Comparison of ENCODE assay signal across 1 cellular context in the genomic region with DNA sequence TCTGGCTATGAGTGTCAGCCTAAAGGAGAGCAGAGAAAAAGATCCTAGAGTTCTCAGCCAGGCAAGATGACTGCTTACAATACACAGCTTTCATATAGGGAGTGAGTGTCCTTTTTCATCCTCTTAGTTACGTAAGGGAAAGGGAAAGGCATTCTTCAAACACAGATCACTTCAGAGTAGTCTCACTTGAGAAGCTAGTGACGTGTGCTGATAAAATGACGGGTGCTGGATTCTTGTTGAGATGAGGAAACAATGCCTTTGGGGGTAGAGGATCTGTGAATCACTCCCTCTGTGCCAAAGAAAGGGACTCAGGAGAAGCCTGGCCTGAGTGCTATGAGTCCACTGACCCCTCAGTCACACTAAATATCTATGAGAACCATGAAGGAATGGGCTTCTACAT.
TF ChIP-seq lines count a peak whose summit lies in the region.

No MANE protein-coding gene starts in this region.

TF ChIP-seq in H1, 55 proteins besides CTCF, POLR2A, EP300 and RAD21 (continued from another document):
- TF ChIP-seq, protein P1, sequence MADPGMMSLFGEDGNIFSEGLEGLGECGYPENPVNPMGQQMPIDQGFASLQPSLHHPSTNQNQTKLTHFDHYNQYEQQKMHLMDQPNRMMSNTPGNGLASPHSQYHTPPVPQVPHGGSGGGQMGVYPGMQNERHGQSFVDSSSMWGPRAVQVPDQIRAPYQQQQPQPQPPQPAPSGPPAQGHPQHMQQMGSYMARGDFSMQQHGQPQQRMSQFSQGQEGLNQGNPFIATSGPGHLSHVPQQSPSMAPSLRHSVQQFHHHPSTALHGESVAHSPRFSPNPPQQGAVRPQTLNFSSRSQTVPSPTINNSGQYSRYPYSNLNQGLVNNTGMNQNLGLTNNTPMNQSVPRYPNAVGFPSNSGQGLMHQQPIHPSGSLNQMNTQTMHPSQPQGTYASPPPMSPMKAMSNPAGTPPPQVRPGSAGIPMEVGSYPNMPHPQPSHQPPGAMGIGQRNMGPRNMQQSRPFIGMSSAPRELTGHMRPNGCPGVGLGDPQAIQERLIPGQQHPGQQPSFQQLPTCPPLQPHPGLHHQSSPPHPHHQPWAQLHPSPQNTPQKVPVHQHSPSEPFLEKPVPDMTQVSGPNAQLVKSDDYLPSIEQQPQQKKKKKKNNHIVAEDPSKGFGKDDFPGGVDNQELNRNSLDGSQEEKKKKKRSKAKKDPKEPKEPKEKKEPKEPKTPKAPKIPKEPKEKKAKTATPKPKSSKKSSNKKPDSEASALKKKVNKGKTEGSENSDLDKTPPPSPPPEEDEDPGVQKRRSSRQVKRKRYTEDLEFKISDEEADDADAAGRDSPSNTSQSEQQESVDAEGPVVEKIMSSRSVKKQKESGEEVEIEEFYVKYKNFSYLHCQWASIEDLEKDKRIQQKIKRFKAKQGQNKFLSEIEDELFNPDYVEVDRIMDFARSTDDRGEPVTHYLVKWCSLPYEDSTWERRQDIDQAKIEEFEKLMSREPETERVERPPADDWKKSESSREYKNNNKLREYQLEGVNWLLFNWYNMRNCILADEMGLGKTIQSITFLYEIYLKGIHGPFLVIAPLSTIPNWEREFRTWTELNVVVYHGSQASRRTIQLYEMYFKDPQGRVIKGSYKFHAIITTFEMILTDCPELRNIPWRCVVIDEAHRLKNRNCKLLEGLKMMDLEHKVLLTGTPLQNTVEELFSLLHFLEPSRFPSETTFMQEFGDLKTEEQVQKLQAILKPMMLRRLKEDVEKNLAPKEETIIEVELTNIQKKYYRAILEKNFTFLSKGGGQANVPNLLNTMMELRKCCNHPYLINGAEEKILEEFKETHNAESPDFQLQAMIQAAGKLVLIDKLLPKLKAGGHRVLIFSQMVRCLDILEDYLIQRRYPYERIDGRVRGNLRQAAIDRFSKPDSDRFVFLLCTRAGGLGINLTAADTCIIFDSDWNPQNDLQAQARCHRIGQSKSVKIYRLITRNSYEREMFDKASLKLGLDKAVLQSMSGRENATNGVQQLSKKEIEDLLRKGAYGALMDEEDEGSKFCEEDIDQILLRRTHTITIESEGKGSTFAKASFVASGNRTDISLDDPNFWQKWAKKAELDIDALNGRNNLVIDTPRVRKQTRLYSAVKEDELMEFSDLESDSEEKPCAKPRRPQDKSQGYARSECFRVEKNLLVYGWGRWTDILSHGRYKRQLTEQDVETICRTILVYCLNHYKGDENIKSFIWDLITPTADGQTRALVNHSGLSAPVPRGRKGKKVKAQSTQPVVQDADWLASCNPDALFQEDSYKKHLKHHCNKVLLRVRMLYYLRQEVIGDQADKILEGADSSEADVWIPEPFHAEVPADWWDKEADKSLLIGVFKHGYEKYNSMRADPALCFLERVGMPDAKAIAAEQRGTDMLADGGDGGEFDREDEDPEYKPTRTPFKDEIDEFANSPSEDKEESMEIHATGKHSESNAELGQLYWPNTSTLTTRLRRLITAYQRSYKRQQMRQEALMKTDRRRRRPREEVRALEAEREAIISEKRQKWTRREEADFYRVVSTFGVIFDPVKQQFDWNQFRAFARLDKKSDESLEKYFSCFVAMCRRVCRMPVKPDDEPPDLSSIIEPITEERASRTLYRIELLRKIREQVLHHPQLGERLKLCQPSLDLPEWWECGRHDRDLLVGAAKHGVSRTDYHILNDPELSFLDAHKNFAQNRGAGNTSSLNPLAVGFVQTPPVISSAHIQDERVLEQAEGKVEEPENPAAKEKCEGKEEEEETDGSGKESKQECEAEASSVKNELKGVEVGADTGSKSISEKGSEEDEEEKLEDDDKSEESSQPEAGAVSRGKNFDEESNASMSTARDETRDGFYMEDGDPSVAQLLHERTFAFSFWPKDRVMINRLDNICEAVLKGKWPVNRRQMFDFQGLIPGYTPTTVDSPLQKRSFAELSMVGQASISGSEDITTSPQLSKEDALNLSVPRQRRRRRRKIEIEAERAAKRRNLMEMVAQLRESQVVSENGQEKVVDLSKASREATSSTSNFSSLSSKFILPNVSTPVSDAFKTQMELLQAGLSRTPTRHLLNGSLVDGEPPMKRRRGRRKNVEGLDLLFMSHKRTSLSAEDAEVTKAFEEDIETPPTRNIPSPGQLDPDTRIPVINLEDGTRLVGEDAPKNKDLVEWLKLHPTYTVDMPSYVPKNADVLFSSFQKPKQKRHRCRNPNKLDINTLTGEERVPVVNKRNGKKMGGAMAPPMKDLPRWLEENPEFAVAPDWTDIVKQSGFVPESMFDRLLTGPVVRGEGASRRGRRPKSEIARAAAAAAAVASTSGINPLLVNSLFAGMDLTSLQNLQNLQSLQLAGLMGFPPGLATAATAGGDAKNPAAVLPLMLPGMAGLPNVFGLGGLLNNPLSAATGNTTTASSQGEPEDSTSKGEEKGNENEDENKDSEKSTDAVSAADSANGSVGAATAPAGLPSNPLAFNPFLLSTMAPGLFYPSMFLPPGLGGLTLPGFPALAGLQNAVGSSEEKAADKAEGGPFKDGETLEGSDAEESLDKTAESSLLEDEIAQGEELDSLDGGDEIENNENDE (IDR thresholded peaks at IDR 0.05; ENCODE audit: insufficient replicate concordance, low read length), result no peak
- TF ChIP-seq SIN3A (conservative IDR thresholded peaks at IDR 0.05 in 1 of 2, IDR thresholded peaks at IDR 0.05 in 1 of 2; ENCODE audit: low read depth in 1 of 2, low read length in 2 of 2), result no peak
